In the genomic region with DNA sequence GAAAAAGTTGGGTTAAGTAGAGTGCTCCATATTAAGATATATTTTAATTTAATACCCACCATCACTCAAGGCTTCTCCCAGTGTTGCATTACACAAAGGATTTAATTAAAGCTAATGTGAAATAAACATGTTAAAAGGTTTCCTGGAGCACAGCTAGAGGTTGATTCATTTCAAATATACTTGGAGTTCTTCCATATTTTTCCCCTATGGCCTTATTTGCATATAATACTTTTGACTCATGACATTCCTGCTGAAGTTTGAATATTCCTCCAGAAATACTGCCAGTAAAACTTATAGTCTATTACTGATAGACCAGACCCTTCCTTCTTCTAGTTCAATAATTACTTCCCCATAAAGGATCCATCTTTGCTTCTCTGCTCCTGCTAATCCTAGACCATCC, we compare ENCODE assay signal across 22 cellular contexts.
A peak's percentile ranks its signal among the peaks of the same experiment; 100 is the strongest.
DNase-seq lines count a peak whose midpoint lies in the region; ATAC-seq and TF ChIP-seq lines count a peak whose summit lies in the region.
"Had no signal": no experiment of that assay in that cellular context is flagged by ENCODE, and none has a peak within 500 bp of the region (broad histone marks: within the 10 kb centered on the region; RNA-seq: fewer than 3 reads in every experiment).

No MANE protein-coding gene starts in this region.

- POLR2A ChIA-PET in SK-N-SH (lab: Yijun Ruan, JAX), result no interaction called here

- H3K4me1 ChIP-seq in SK-N-SH (ENCODE audit: control insufficient read depth in 1 of 2, insufficient read depth in 2 of 2, low read depth in 1 of 2, low read length in 1 of 2) (peaks cover 13 to 16% of the 10 kb centered on the region in 2 experiments; a peak in 3 of 4 replicates), foreskin keratinocyte (peaks cover 16% of the 10 kb centered on the region), skeletal muscle satellite cell (ENCODE audit: control insufficient read depth, insufficient read depth, low read length) (peaks cover 15% of the 10 kb centered on the region)
- H3K4me1 ChIP-seq: body of pancreas, gastrocnemius medialis had no signal

- H3K79me2 ChIP-seq in SK-N-SH (ENCODE audit: insufficient read depth), result peaks cover 8% of the 10 kb centered on the region; the same call in 1 of the 2 replicates

- H3K4me3 ChIP-seq in SK-N-SH (ENCODE audit: low read depth in 2 of 2, low read length in 1 of 2) (no peak overlapping the region), choroid plexus epithelial cell (ENCODE audit: low read depth, low read length) (no peak overlapping the region), skeletal muscle satellite cell (ENCODE audit: low read length) (no peak overlapping the region)
- H3K4me3 ChIP-seq: body of pancreas, gastrocnemius medialis, GM12878, ovary had no signal

- H3K9me2 ChIP-seq in SK-N-SH, result no peaks in the 10 kb centered on the region

- no peak for TF ChIP-seq EP300 in SK-N-SH (IDR thresholded peaks at IDR 0.05; ENCODE audit: borderline replicate concordance in 1 of 2, low read depth in 1 of 2, low read length in 1 of 2)

- TF ChIP-seq CTCF in SK-N-SH (IDR thresholded peaks at IDR 0.05) (no peak), choroid plexus epithelial cell (conservative IDR thresholded peaks at IDR 0.05; ENCODE audit: low read depth, low read length) (no peak), foreskin keratinocyte (conservative IDR thresholded peaks at IDR 0.05) (no peak)

- ATAC-seq in SK-N-SH treated with all-trans-retinoic acid at 6 μM for 48 hours, result no peak; the same call in 2 of the 3 replicates
- peak; percentile 57 for ATAC-seq in foreskin keratinocyte
- ATAC-seq in GM18861 (IDR thresholded peaks at IDR 0.05; ENCODE audit: unreplicated experiment), result no peak
- no peak for ATAC-seq in HG03135 (IDR thresholded peaks at IDR 0.05; ENCODE audit: unreplicated experiment)
- ATAC-seq: activated T-helper 17 cell treated with anti-CD3 and anti-CD28 coated beads, Interleukin-2, amount 50 U/mL, for 72 hours; body of pancreas; gastrocnemius medialis; GM12878; Panc1; right cardiac atrium; stimulated activated naive CD8-positive, alpha-beta T cell treated with anti-CD3 and anti-CD28 coated beads, Interleukin-15, amount 100 ng/mL, for 72 hours had no signal

- H3K9ac ChIP-seq in SK-N-SH, result no peak overlapping the region
- H3K9ac ChIP-seq in skeletal muscle satellite cell (ENCODE audit: low read depth, low read length), result no peak overlapping the region

- no peak for TF ChIP-seq RAD21 in SK-N-SH (IDR thresholded peaks at IDR 0.05; ENCODE audit: low read length)

- H3K27ac ChIP-seq in SK-N-SH (ENCODE audit: low read depth in 2 of 2, low read length in 1 of 2) (peak overlapping the region in 1 of 2 experiments; percentile 50; a peak in 3 of 4 replicates), foreskin keratinocyte (peak overlapping the region; percentile 28)
- H3K27ac ChIP-seq: body of pancreas, gastrocnemius medialis, ovary had no signal

- peaks cover 27% of the 10 kb centered on the region for H3F3A ChIP-seq in SK-N-SH (replicated peaks; ENCODE audit: insufficient read depth)

- H3K4me2 ChIP-seq in SK-N-SH (no peak overlapping the region), skeletal muscle satellite cell (ENCODE audit: low read length) (peak overlapping the region; percentile 43)

- H3K27me3 ChIP-seq in SK-N-SH (ENCODE audit: insufficient read depth) (no peaks in the 10 kb centered on the region), foreskin keratinocyte (no peaks in the 10 kb centered on the region), skeletal muscle satellite cell (ENCODE audit: control insufficient read depth, insufficient read depth, low read length) (no peaks in the 10 kb centered on the region)
- H3K27me3 ChIP-seq: body of pancreas, gastrocnemius medialis, ovary had no signal

- H4K20me1 ChIP-seq in SK-N-SH (ENCODE audit: insufficient read depth), result no peaks in the 10 kb centered on the region

- no peaks in the 10 kb centered on the region for H3K9me3 ChIP-seq in SK-N-SH
- H3K9me3 ChIP-seq in skeletal muscle satellite cell (replicated peaks; ENCODE audit: low read length), result no peaks in the 10 kb centered on the region
- H3K9me3 ChIP-seq: body of pancreas, gastrocnemius medialis, ovary had no signal

- no peak overlapping the region for H2AFZ ChIP-seq in SK-N-SH (ENCODE audit: low read depth)

- H3K36me3 ChIP-seq in SK-N-SH (replicated peaks in 1 of 2; ENCODE audit: control insufficient read depth in 1 of 2, insufficient read depth in 2 of 2, low read length in 1 of 2) (peaks cover 0 to 8% of the 10 kb centered on the region in 2 experiments), skeletal muscle satellite cell (ENCODE audit: insufficient read depth, low read length) (no peaks in the 10 kb centered on the region)
- H3K36me3 ChIP-seq: gastrocnemius medialis, ovary had no signal

- CTCF ChIA-PET in SK-N-SH (lab: Yijun Ruan, JAX), result interaction anchor here (0.8 to 1.4 kb wide), 5 partner anchors 9 to 1019 kb away, joined by 3 to 4 read pairs (median 3); no protein-coding TSS in a partner anchor

- DNase-seq in SK-N-SH (no peak), choroid plexus epithelial cell (ENCODE audit: low read depth) (peak; percentile 49), foreskin keratinocyte (peak in 1 of 2 donors; percentile 53), UCSD-AML1 (lab: John Stamatoyannopoulos, UW; ENCODE audit: unreplicated experiment) (no peak)
- DNase-seq: 8988T; activated CD4-positive, alpha-beta T cell treated with anti-CD3 and anti-CD28 coated beads, Interleukin-2, amount 10 ng/mL, durations not matched to agents 7 days and 5 days; body of pancreas; DMS53; gastrocnemius medialis; NCI-H1417 treated with DMSO at 0.1 percent for 48 hours; NCI-H446 treated with DMSO at 0.1 percent for 48 hours; NK-92 treated with Interleukin-12 subunit alpha and Interleukin-12 subunit beta, amount 100 ng/mL, for 24 hours; ovary; right cardiac atrium; stimulated activated naive CD8-positive, alpha-beta T cell treated with anti-CD3 and anti-CD28 coated beads, Interleukin-15, amount 100 ng/mL, for 72 hours had no signal

TF ChIP-seq in SK-N-SH, 30 proteins besides CTCF, POLR2A, EP300 and RAD21:
- TF ChIP-seq JUND (IDR thresholded peaks at IDR 0.05) (peak; percentile 41; the same call in 1 of the 2 replicates), TAF1 (IDR thresholded peaks at IDR 0.05; ENCODE audit: borderline replicate concordance, low read depth, low read length) (no peak), FOSL2 (IDR thresholded peaks at IDR 0.05; ENCODE audit: borderline replicate concordance, low read depth) (peak; percentile 43; the same call in 1 of the 2 replicates), TCF12 (IDR thresholded peaks at IDR 0.05) (peak; percentile 30), SMC3 (IDR thresholded peaks at IDR 0.05; ENCODE audit: low read depth, low read length) (no peak), NFIC (IDR thresholded peaks at IDR 0.05; ENCODE audit: borderline replicate concordance) (peak; percentile 46; the same call in 1 of the 2 replicates), ELF1 (IDR thresholded peaks at IDR 0.05) (no peak), TEAD4 (IDR thresholded peaks at IDR 0.05; ENCODE audit: borderline replicate concordance, insufficient read depth) (peak; percentile 18; the same call in 1 of the 2 replicates)

TF ChIP-seq in SK-N-SH treated with all-trans-retinoic acid at 6 μM for 48 hours, 23 proteins besides CTCF, POLR2A, EP300 and RAD21:
- TF ChIP-seq OSR1 (CRISPR knock-in tag; IDR thresholded peaks at IDR 0.05) (no peak), TOX (CRISPR knock-in tag; IDR thresholded peaks at IDR 0.05; ENCODE audit: borderline replicate concordance) (no peak), ESRRG (CRISPR knock-in tag; IDR thresholded peaks at IDR 0.05) (no peak), ZNF70 (CRISPR knock-in tag; IDR thresholded peaks at IDR 0.05) (no peak), TCF4 (CRISPR knock-in tag; IDR thresholded peaks at IDR 0.05; ENCODE audit: borderline replicate concordance) (no peak), ZNF8 (CRISPR knock-in tag; IDR thresholded peaks at IDR 0.05) (no peak), GLIS3 (CRISPR knock-in tag; IDR thresholded peaks at IDR 0.05) (no peak), ZC3H10 (CRISPR knock-in tag; IDR thresholded peaks at IDR 0.05) (no peak)
- TF ChIP-seq, protein P1, sequence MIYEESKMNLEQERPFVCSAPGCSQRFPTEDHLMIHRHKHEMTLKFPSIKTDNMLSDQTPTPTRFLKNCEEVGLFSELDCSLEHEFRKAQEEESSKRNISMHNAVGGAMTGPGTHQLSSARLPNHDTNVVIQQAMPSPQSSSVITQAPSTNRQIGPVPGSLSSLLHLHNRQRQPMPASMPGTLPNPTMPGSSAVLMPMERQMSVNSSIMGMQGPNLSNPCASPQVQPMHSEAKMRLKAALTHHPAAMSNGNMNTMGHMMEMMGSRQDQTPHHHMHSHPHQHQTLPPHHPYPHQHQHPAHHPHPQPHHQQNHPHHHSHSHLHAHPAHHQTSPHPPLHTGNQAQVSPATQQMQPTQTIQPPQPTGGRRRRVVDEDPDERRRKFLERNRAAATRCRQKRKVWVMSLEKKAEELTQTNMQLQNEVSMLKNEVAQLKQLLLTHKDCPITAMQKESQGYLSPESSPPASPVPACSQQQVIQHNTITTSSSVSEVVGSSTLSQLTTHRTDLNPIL (CRISPR knock-in tag; IDR thresholded peaks at IDR 0.05; ENCODE audit: low read depth), result no peak
- TF ChIP-seq, protein P2, sequence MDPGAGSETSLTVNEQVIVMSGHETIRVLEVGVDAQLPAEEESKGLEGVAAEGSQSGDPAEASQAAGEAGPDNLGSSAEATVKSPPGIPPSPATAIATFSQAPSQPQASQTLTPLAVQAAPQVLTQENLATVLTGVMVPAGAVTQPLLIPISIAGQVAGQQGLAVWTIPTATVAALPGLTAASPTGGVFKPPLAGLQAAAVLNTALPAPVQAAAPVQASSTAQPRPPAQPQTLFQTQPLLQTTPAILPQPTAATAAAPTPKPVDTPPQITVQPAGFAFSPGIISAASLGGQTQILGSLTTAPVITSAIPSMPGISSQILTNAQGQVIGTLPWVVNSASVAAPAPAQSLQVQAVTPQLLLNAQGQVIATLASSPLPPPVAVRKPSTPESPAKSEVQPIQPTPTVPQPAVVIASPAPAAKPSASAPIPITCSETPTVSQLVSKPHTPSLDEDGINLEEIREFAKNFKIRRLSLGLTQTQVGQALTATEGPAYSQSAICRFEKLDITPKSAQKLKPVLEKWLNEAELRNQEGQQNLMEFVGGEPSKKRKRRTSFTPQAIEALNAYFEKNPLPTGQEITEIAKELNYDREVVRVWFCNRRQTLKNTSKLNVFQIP (CRISPR knock-in tag; IDR thresholded peaks at IDR 0.05; ENCODE audit: borderline replicate concordance, low read depth), result no peak
